ENCODE assay signal across 8 cellular contexts in genomic region chr9:125241863-125242739, GRCh38. TPM values are rescaled to one million over a fixed set of nuclear protein-coding genes. Genes with fewer than 3 reads are reported as not detected.
DNase-seq lines count a peak whose midpoint lies in the region; ATAC-seq and TF ChIP-seq lines count a peak whose summit lies in the region.

No MANE protein-coding gene starts in this region.

- peak; percentile 9 for ATAC-seq in GM21381 (IDR thresholded peaks at IDR 0.05; ENCODE audit: unreplicated experiment)

- peaks cover 49% of the 10 kb centered on the region for H3K79me2 ChIP-seq in MM.1S (ENCODE audit: low read length)
- H3K79me2 ChIP-seq in smooth muscle cell (ENCODE audit: low read depth), result peaks cover 40% of the 10 kb centered on the region

- H2AFZ ChIP-seq in MM.1S (ENCODE audit: low read length), result peak overlapping the region; percentile 86
- H2AFZ ChIP-seq in smooth muscle cell (ENCODE audit: low read depth), result peak overlapping the region; percentile 65

- peaks cover 15% of the 10 kb centered on the region for H4K20me1 ChIP-seq in MM.1S (ENCODE audit: insufficient read depth, low read length)
- H4K20me1 ChIP-seq in smooth muscle cell (ENCODE audit: low read depth), result peaks cover 40% of the 10 kb centered on the region

- DNase-seq in D341Med (ENCODE audit: low spot score) (peak; percentile 56), MM.1S (no peak), smooth muscle cell (lab: John Stamatoyannopoulos, UW; ENCODE audit: unreplicated experiment) (no peak), GF-D8 (lab: John Stamatoyannopoulos, UW) (no peak), putamen (ENCODE audit: low spot score) (no peak)

- peaks cover 17% of the 10 kb centered on the region for H3F3A ChIP-seq in MM.1S (ENCODE audit: insufficient read depth, low read length)
- H3F3A ChIP-seq in smooth muscle cell (ENCODE audit: low read depth), result peaks cover 16% of the 10 kb centered on the region

- H3K4me1 ChIP-seq in MM.1S (ENCODE audit: low read length), result peaks cover 14% of the 10 kb centered on the region; the same call in 1 of the 2 replicates
- H3K4me1 ChIP-seq in iPS-15b (ENCODE audit: control insufficient read depth, insufficient read depth, low read length), result peaks cover 3% of the 10 kb centered on the region
- peaks cover 32% of the 10 kb centered on the region for H3K4me1 ChIP-seq in smooth muscle cell (ENCODE audit: low read depth)

- H3K9me2 ChIP-seq in MM.1S (replicated peaks; ENCODE audit: insufficient read depth, low read length), result no peaks in the 10 kb centered on the region

- H3K27ac ChIP-seq in MM.1S (ENCODE audit: low read length) (peak overlapping the region; percentile 54; the same call in 1 of the 2 replicates), angular gyrus (ENCODE audit: low read depth, low read length) (peak overlapping the region; percentile 94), smooth muscle cell (ENCODE audit: low read depth) (peak overlapping the region; percentile 93)

- H3K4me3 ChIP-seq in MM.1S (ENCODE audit: low read length), result peak overlapping the region; percentile 89
- peak overlapping the region; percentile 98 for H3K4me3 ChIP-seq in iPS-15b (ENCODE audit: low read depth, low read length)
- H3K4me3 ChIP-seq in smooth muscle cell, result peak overlapping the region; percentile 58

- H3K9me3 ChIP-seq in MM.1S (replicated peaks; ENCODE audit: insufficient read depth, low read length) (no peaks in the 10 kb centered on the region), iPS-15b (ENCODE audit: control insufficient read depth, insufficient read depth, low read length) (no peaks in the 10 kb centered on the region), smooth muscle cell (replicated peaks; ENCODE audit: low read depth) (no peaks in the 10 kb centered on the region)

- H3K36me3 ChIP-seq in MM.1S (replicated peaks; ENCODE audit: insufficient read depth, low read length) (peaks cover 16% of the 10 kb centered on the region), iPS-15b (ENCODE audit: control insufficient read depth, insufficient read depth, low read length) (peaks cover 29% of the 10 kb centered on the region), smooth muscle cell (ENCODE audit: low read depth) (peaks cover 16% of the 10 kb centered on the region)

- 35% methylated on average over 25 of the region's 27 CpGs for WGBS in smooth muscle cell (ENCODE audit: low lambda C conversion rate)

- H3K9ac ChIP-seq in MM.1S (ENCODE audit: low read length), result peak overlapping the region; percentile 91
- peak overlapping the region; percentile 95 for H3K9ac ChIP-seq in iPS-15b (ENCODE audit: low read depth, low read length)
- H3K9ac ChIP-seq in smooth muscle cell (ENCODE audit: low read depth), result peak overlapping the region; percentile 85

- no peaks in the 10 kb centered on the region for H3K27me3 ChIP-seq in MM.1S (replicated peaks; ENCODE audit: insufficient read depth, low read length)
- no peaks in the 10 kb centered on the region for H3K27me3 ChIP-seq in iPS-15b (ENCODE audit: control insufficient read depth, insufficient read depth, low read length)
- no peaks in the 10 kb centered on the region for H3K27me3 ChIP-seq in smooth muscle cell (ENCODE audit: low read depth)

- peak overlapping the region; percentile 74 for H3K4me2 ChIP-seq in MM.1S (ENCODE audit: low read depth, low read length)
- H3K4me2 ChIP-seq in smooth muscle cell, result peak overlapping the region; percentile 84

- TF ChIP-seq CTCF in MM.1S (IDR thresholded peaks at IDR 0.05; ENCODE audit: low read length) (no peak), smooth muscle cell (IDR thresholded peaks at IDR 0.05; ENCODE audit: borderline replicate concordance, insufficient read depth, poor library complexity, severe bottlenecking) (no peak)

RNA-seq across cellular contexts. Expression of gene HSPA5, which starts 1.0 kb away (rescaled TPM):
- total RNA-seq in smooth muscle cell, result 168 and 180 TPM in 2 replicates
- 513 and 605 TPM in 2 replicates for polyA plus RNA-seq in smooth muscle cell

RNA-seq across cellular contexts. Expression of gene GAPVD1, which starts 19.5 kb away (rescaled TPM):
- 48.6 and 56.4 TPM in 2 replicates for total RNA-seq in smooth muscle cell
- 22.0 and 22.3 TPM in 2 replicates for polyA plus RNA-seq in smooth muscle cell

RNA-seq across cellular contexts. Expression of gene RABEPK, which starts 41.8 kb away (rescaled TPM):
- total RNA-seq in smooth muscle cell, result 19.3 and 20.9 TPM in 2 replicates
- 33.7 and 42.9 TPM in 2 replicates for polyA plus RNA-seq in smooth muscle cell

RNA-seq across cellular contexts. Expression of gene PPP6C, which starts 52.5 kb away (rescaled TPM):
- 31.2 and 34.2 TPM in 2 replicates for total RNA-seq in smooth muscle cell
- 21.6 and 25.2 TPM in 2 replicates for polyA plus RNA-seq in smooth muscle cell
